ENCODE assay signal across 25 cellular contexts in the genomic region with DNA sequence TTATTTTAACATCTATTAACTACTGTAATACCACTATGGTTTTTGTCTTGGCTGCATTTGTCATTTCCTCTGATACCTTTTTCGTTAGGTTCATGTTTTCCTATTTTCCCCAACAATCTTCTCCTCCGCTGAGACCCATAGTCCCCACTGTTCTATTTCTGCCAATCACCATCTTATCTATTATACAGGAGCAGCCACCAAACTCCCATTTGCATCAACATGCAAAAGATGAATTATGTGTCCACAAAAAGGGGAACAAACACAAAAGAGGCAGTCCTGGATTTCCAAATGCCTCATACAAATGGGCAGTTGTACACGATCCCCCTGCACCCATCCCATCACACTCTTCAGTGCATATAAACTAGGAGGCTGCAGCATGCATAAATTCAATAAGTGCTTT.
"Had no signal": no experiment of that assay in that cellular context is flagged by ENCODE, and none has a peak within 500 bp of the region (broad histone marks: within the 10 kb centered on the region; RNA-seq: fewer than 3 reads in every experiment).

No MANE protein-coding gene starts in this region.

- H3K4me1 Mint-ChIP-seq: activated CD4-positive, alpha-beta memory T cell treated with anti-CD3 and anti-CD28 coated beads, Interleukin-2, amount 10 ng/mL, durations not matched to agents 7 days and 5 days; activated CD8-positive, alpha-beta memory T cell treated with anti-CD3 and anti-CD28 coated beads, Interleukin-2, amount 10 ng/mL, durations not matched to agents 7 days and 5 days; naive thymus-derived CD8-positive, alpha-beta T cell; neural progenitor cell had no signal

- H3K9me3 Mint-ChIP-seq: activated CD4-positive, alpha-beta memory T cell treated with anti-CD3 and anti-CD28 coated beads, Interleukin-2, amount 10 ng/mL, durations not matched to agents 7 days and 5 days; neural progenitor cell; stimulated activated naive B cell treated with anti-CD40 and anti-IgM and Interleukin-4, amounts not matched to agents 10 μg/mL and 1 μg/mL and 100 μg/mL, for 72 hours had no signal

- DNase-seq: activated CD4-positive, alpha-beta memory T cell treated with anti-CD3 and anti-CD28 coated beads, Interleukin-2, amount 10 ng/mL, durations not matched to agents 7 days and 5 days; activated CD4-positive, alpha-beta T cell treated with anti-CD3 and anti-CD28 coated beads for 4 hours; activated CD4-positive, CD25-positive, alpha-beta regulatory T cell; activated CD8-positive, alpha-beta memory T cell treated with anti-CD3 and anti-CD28 coated beads, Interleukin-2, amount 10 ng/mL, durations not matched to agents 7 days and 5 days; activated gamma-delta T cell; activated naive CD4-positive, alpha-beta T cell treated with anti-CD3 and anti-CD28 coated beads, Interleukin-2, amount 50 U/mL, for 16 hours; activated T-cell treated with anti-CD3 and anti-CD28 coated beads for 4 hours; anterior cingulate cortex; body of pancreas; cortex of kidney; endodermal cell; esophagus squamous epithelium; gastrocnemius medialis; head of caudate nucleus; hypothalamus; left ventricle myocardium inferior; naive thymus-derived CD8-positive, alpha-beta T cell; stimulated activated CD4-positive, alpha-beta T cell treated with anti-CD3 and anti-CD28 coated beads, Interleukin-15, amount 100 ng/mL, for 24 hours; stimulated activated naive B cell treated with anti-CD40 and anti-IgM and Interleukin-4, amounts not matched to agents 10 μg/mL and 1 μg/mL and 100 μg/mL, for 72 hours had no signal

- H3K36me3 Mint-ChIP-seq: activated CD8-positive, alpha-beta memory T cell treated with anti-CD3 and anti-CD28 coated beads, Interleukin-2, amount 10 ng/mL, durations not matched to agents 7 days and 5 days; neural progenitor cell; stimulated activated naive B cell treated with anti-CD40 and anti-IgM and Interleukin-4, amounts not matched to agents 10 μg/mL and 1 μg/mL and 100 μg/mL, for 72 hours had no signal

- H3K27ac Mint-ChIP-seq: activated CD4-positive, alpha-beta memory T cell treated with anti-CD3 and anti-CD28 coated beads, Interleukin-2, amount 10 ng/mL, durations not matched to agents 7 days and 5 days; activated CD8-positive, alpha-beta memory T cell treated with anti-CD3 and anti-CD28 coated beads, Interleukin-2, amount 10 ng/mL, durations not matched to agents 7 days and 5 days; activated T-helper 1 cell treated with anti-CD3 and anti-CD28 coated beads, Interleukin-12 subunit alpha, Interleukin-12 subunit beta, Interleukin-2, Interleukin-4 antibody, amounts not matched to agents 30 ng/mL and 10 ng/mL and 1 ng/mL, durations not matched to agents 14 hours and 24 hours and 36 hours; endodermal cell; naive thymus-derived CD8-positive, alpha-beta T cell; neural progenitor cell; stimulated activated naive B cell treated with anti-CD40 and anti-IgM and Interleukin-4, amounts not matched to agents 10 μg/mL and 1 μg/mL and 100 μg/mL, for 72 hours; type B pancreatic cell had no signal

- H3K4me3 ChIP-seq: body of pancreas, cardiac muscle cell, esophagus squamous epithelium, gastrocnemius medialis, left ventricle myocardium inferior, neural progenitor cell, smooth muscle cell, vagina had no signal

- H3K4me3 Mint-ChIP-seq: activated CD4-positive, alpha-beta memory T cell treated with anti-CD3 and anti-CD28 coated beads, Interleukin-2, amount 10 ng/mL, durations not matched to agents 7 days and 5 days; activated CD8-positive, alpha-beta memory T cell treated with anti-CD3 and anti-CD28 coated beads, Interleukin-2, amount 10 ng/mL, durations not matched to agents 7 days and 5 days; activated T-helper 1 cell treated with anti-CD3 and anti-CD28 coated beads, Interleukin-12 subunit alpha, Interleukin-12 subunit beta, Interleukin-2, Interleukin-4 antibody, amounts not matched to agents 30 ng/mL and 10 ng/mL and 1 ng/mL, durations not matched to agents 14 hours and 24 hours and 36 hours; endodermal cell; naive thymus-derived CD8-positive, alpha-beta T cell; neural progenitor cell; stimulated activated naive B cell treated with anti-CD40 and anti-IgM and Interleukin-4, amounts not matched to agents 10 μg/mL and 1 μg/mL and 100 μg/mL, for 72 hours; type B pancreatic cell had no signal
